ENCODE assay signal across 21 cellular contexts in genomic region chr12:112236386-112236785, GRCh38.
DNase-seq lines count a peak whose midpoint lies in the region; ATAC-seq and TF ChIP-seq lines count a peak whose summit lies in the region.
"Had no signal": no experiment of that assay in that cellular context is flagged by ENCODE, and none has a peak within 500 bp of the region (broad histone marks: within the 10 kb centered on the region; RNA-seq: fewer than 3 reads in every experiment).

No MANE protein-coding gene starts in this region.

- intact Hi-C loops in A673 (cut with micrococcal nuclease; ENCODE audit: unreplicated experiment) (no loop called here), psoas muscle (cut with DNase I) (loop anchor here (10.0 kb wide), 3 partner anchors 92 to 202 kb away; no protein-coding TSS in a partner anchor)
- intact Hi-C loops in activated CD8-positive, alpha-beta T cell treated with anti-CD3 and anti-CD28 coated beads for 36 hours (cut with micrococcal nuclease) = no loop called here

- H3K9me3 ChIP-seq in A673 (ENCODE audit: low read depth, low read length, poor library complexity, severe bottlenecking) (no peaks in the 10 kb centered on the region), endodermal cell (ENCODE audit: control insufficient read depth, low read length) (no peaks in the 10 kb centered on the region), psoas muscle (no peaks in the 10 kb centered on the region)

- peaks cover 42% of the 10 kb centered on the region for H3K36me3 ChIP-seq in A673 (ENCODE audit: insufficient read depth, low read length, poor library complexity, severe bottlenecking)
- peaks cover 70% of the 10 kb centered on the region for H3K36me3 ChIP-seq in endodermal cell (ENCODE audit: control insufficient read depth, insufficient read depth, low read length)
- peaks cover 0 to 100% of the 10 kb centered on the region in 2 donors for H3K36me3 ChIP-seq in psoas muscle (ENCODE audit: insufficient read depth in 1 of 2, low read depth in 1 of 2)

- H3K27me3 Mint-ChIP-seq in HFFc6 (ENCODE audit: insufficient read depth) (peaks cover 4% of the 10 kb centered on the region; the same call in 1 of the 2 replicates), endodermal cell (ENCODE audit: insufficient read depth) (no peaks in the 10 kb centered on the region)
- H3K27me3 Mint-ChIP-seq in activated CD8-positive, alpha-beta T cell treated with anti-CD3 and anti-CD28 coated beads for 36 hours = no peaks in the 10 kb centered on the region
- H3K27me3 Mint-ChIP-seq: B cell; CD4-positive, CD25-positive, alpha-beta regulatory T cell had no signal

- H3K4me1 ChIP-seq in A673 (ENCODE audit: insufficient read depth, low read length, poor library complexity, severe bottlenecking) = no peaks in the 10 kb centered on the region
- H3K4me1 ChIP-seq in endodermal cell (ENCODE audit: control insufficient read depth, insufficient read depth, low read length) = no peaks in the 10 kb centered on the region
- no peaks in the 10 kb centered on the region for H3K4me1 ChIP-seq in psoas muscle

- no TSS peak for BruUV-seq in A673 (replicated peaks; lab: Mats Ljungman, UMichigan)

- WGBS in endodermal cell (ENCODE audit: insufficient coverage in 1 of 2, insufficient read length in 1 of 2), 2 experiments = 88 to 100% methylated on average over 1 of the region's 1 CpG
- WGBS in psoas muscle, 3 donors = 55 to 74% (median 74%) methylated on average over 1 of the region's 1 CpG

- H3K4me3 ChIP-seq in A673 (ENCODE audit: low read depth, low read length, poor library complexity, severe bottlenecking) (no peak overlapping the region), endodermal cell (ENCODE audit: low read length) (no peak overlapping the region), psoas muscle (no peak overlapping the region)

- TF ChIP-seq CTCF in A673 (conservative IDR thresholded peaks at IDR 0.05; ENCODE audit: low read depth, low read length) (no peak), HFFc6 (IDR thresholded peaks at IDR 0.05) (no peak), endodermal cell (conservative IDR thresholded peaks at IDR 0.05) (no peak), psoas muscle (IDR thresholded peaks at IDR 0.05) (no peak)
- no peak for TF ChIP-seq CTCF in activated CD8-positive, alpha-beta T cell treated with anti-CD3 and anti-CD28 coated beads for 36 hours (IDR thresholded peaks at IDR 0.05)

- ATAC-seq in psoas muscle (peak in 3 of 4 donors; percentile 30 to 51 (median 41)), SK-N-SH treated with all-trans-retinoic acid at 6 μM for 48 hours (no peak)
- no peak for ATAC-seq in activated CD8-positive, alpha-beta T cell treated with anti-CD3 and anti-CD28 coated beads for 36 hours
- ATAC-seq: HepG2 had no signal

- no peak overlapping the region for H3K27ac ChIP-seq in A673 (ENCODE audit: low read depth, low read length, poor library complexity, severe bottlenecking)
- no peak overlapping the region for H3K27ac ChIP-seq in endodermal cell (ENCODE audit: low read depth, low read length)
- no peak overlapping the region for H3K27ac ChIP-seq in psoas muscle

- H3K36me3 Mint-ChIP-seq in HFFc6 (ENCODE audit: low read depth) (peaks cover 30% of the 10 kb centered on the region), endodermal cell (ENCODE audit: low read depth) (peaks cover 66% of the 10 kb centered on the region)
- peaks cover 14% of the 10 kb centered on the region for H3K36me3 Mint-ChIP-seq in activated CD8-positive, alpha-beta T cell treated with anti-CD3 and anti-CD28 coated beads for 36 hours (ENCODE audit: low read depth)

- peak; percentile 15 for DNase-seq in A673 (ENCODE audit: low spot score)
- DNase-seq in HFFc6 = peak; percentile 50
- peak; percentile 1 for DNase-seq in endodermal cell
- DNase-seq in psoas muscle = no peak
- DNase-seq in GOT3 (lab: John Stamatoyannopoulos, UW) = no peak
- no peak for DNase-seq in activated CD8-positive, alpha-beta T cell treated with anti-CD3 and anti-CD28 coated beads for 36 hours
- no peak for DNase-seq in hepatic stellate cell (ENCODE audit: low spot score)
- DNase-seq: 8988T; CD4-positive, CD25-positive, alpha-beta regulatory T cell; COR-L47; DMS153; KBM-7; NCI-H187 treated with DMSO at 0.1 percent for 48 hours; NCI-H2227 treated with DMSO at 0.1 percent for 48 hours; NCI-H510A treated with DMSO at 0.1 percent for 48 hours; NCI-H82; OCI-M1; Right ventricle myocardium superior had no signal

- POLR2A ChIA-PET in A673 (lab: Charles Lee; ENCODE audit: low non-redundant PET) = interaction anchor here (0.6 kb wide), 1 partner anchor 130 kb away, joined by 13 read pairs; no protein-coding TSS in a partner anchor
- POLR2A ChIA-PET in activated CD8-positive, alpha-beta T cell treated with anti-CD3 and anti-CD28 coated beads for 36 hours (lab: Charles Lee) = no interaction called here

- H3K27me3 ChIP-seq in A673 (replicated peaks; ENCODE audit: insufficient read depth, low read depth, low read length, poor library complexity) (no peaks in the 10 kb centered on the region), endodermal cell (ENCODE audit: control insufficient read depth, insufficient read depth, low read length, poor library complexity, severe bottlenecking) (no peaks in the 10 kb centered on the region), psoas muscle (ENCODE audit: insufficient read depth in 3 of 3, low read length in 2 of 3) (no peaks in the 10 kb centered on the region)

- H3K9me3 Mint-ChIP-seq in HFFc6 = no peaks in the 10 kb centered on the region
- no peaks in the 10 kb centered on the region for H3K9me3 Mint-ChIP-seq in endodermal cell
- no peaks in the 10 kb centered on the region for H3K9me3 Mint-ChIP-seq in activated CD8-positive, alpha-beta T cell treated with anti-CD3 and anti-CD28 coated beads for 36 hours
- H3K9me3 Mint-ChIP-seq: CD4-positive, CD25-positive, alpha-beta regulatory T cell had no signal

- peak overlapping the region; percentile 67 for H3K27ac Mint-ChIP-seq in HFFc6
- H3K27ac Mint-ChIP-seq in endodermal cell = no peak overlapping the region
- no peak overlapping the region for H3K27ac Mint-ChIP-seq in activated CD8-positive, alpha-beta T cell treated with anti-CD3 and anti-CD28 coated beads for 36 hours
- H3K27ac Mint-ChIP-seq: B cell; CD4-positive, CD25-positive, alpha-beta regulatory T cell had no signal

- no peak overlapping the region for H3K4me3 Mint-ChIP-seq in HFFc6
- H3K4me3 Mint-ChIP-seq in endodermal cell = no peak overlapping the region
- no peak overlapping the region for H3K4me3 Mint-ChIP-seq in activated CD8-positive, alpha-beta T cell treated with anti-CD3 and anti-CD28 coated beads for 36 hours
- H3K4me3 Mint-ChIP-seq: B cell; CD4-positive, CD25-positive, alpha-beta regulatory T cell had no signal

- no peak overlapping the region for H3K9ac ChIP-seq in endodermal cell (ENCODE audit: extremely low read depth, low read length, poor library complexity, severe bottlenecking)

- peaks cover 14% of the 10 kb centered on the region for H3K4me1 Mint-ChIP-seq in HFFc6 (ENCODE audit: low read depth)
- no peaks in the 10 kb centered on the region for H3K4me1 Mint-ChIP-seq in endodermal cell
- no peaks in the 10 kb centered on the region for H3K4me1 Mint-ChIP-seq in activated CD8-positive, alpha-beta T cell treated with anti-CD3 and anti-CD28 coated beads for 36 hours (ENCODE audit: low read depth)
- H3K4me1 Mint-ChIP-seq: CD4-positive, CD25-positive, alpha-beta regulatory T cell had no signal

- CTCF ChIA-PET in A673 (lab: Charles Lee) = interaction anchor here (0.6 kb wide), 2 partner anchors 39 to 757 kb away, joined by 3 read pairs; no protein-coding TSS in a partner anchor
- CTCF ChIA-PET in activated CD8-positive, alpha-beta T cell treated with anti-CD3 and anti-CD28 coated beads for 36 hours (lab: Charles Lee) = interaction anchor here (1.3 kb wide), 1 partner anchor 151 kb away, joined by 9 read pairs; no protein-coding TSS in a partner anchor

TF ChIP-seq in SK-N-SH treated with all-trans-retinoic acid at 6 μM for 48 hours, 23 proteins besides CTCF, POLR2A, EP300 and RAD21 (continues in another document):
- TF ChIP-seq OSR1 (CRISPR knock-in tag; IDR thresholded peaks at IDR 0.05) (no peak), ISL1 (CRISPR knock-in tag; IDR thresholded peaks at IDR 0.05) (no peak), POU6F1 (CRISPR knock-in tag; IDR thresholded peaks at IDR 0.05; ENCODE audit: borderline replicate concordance, low read depth) (no peak), CSDC2 (CRISPR knock-in tag; IDR thresholded peaks at IDR 0.05) (no peak), PATZ1 (CRISPR knock-in tag; IDR thresholded peaks at IDR 0.05; ENCODE audit: borderline replicate concordance) (no peak), ZC3H10 (CRISPR knock-in tag; IDR thresholded peaks at IDR 0.05) (no peak), GLIS3 (CRISPR knock-in tag; IDR thresholded peaks at IDR 0.05) (no peak), ZNF8 (CRISPR knock-in tag; IDR thresholded peaks at IDR 0.05) (no peak)

Comparison
In these comparisons a context has a peak if more than half of its experiments do, and no peak if none do; other contexts are left out.
1. DNase-seq: peak in A673 (single experiment), HFFc6 (single experiment) and endodermal cell (single experiment); none in psoas muscle (0 of 2), GOT3 (single experiment), activated CD8-positive, alpha-beta T cell treated with anti-CD3 and anti-CD28 coated beads for 36 hours (single experiment) and hepatic stellate cell (single experiment).
2. ATAC-seq: peak in psoas muscle (3 of 4); none in activated CD8-positive, alpha-beta T cell treated with anti-CD3 and anti-CD28 coated beads for 36 hours (single experiment) and SK-N-SH treated with all-trans-retinoic acid at 6 μM for 48 hours (single experiment).
3. intact Hi-C loops: an anchor here in psoas muscle (10.0 kb wide); none called in A673 and activated CD8-positive, alpha-beta T cell treated with anti-CD3 and anti-CD28 coated beads for 36 hours.